Comparison of ENCODE assay signal across 27 cellular contexts in genomic region chr6:40210628-40211056, GRCh38.
DNase-seq lines count a peak whose midpoint lies in the region; ATAC-seq, FAIRE-seq and TF ChIP-seq lines count a peak whose summit lies in the region.
"Had no signal": no experiment of that assay in that cellular context is flagged by ENCODE, and none has a peak within 500 bp of the region (broad histone marks: within the 10 kb centered on the region; RNA-seq: fewer than 3 reads in every experiment).

No MANE protein-coding gene starts in this region.

- no peaks in the 10 kb centered on the region for H3K36me3 Mint-ChIP-seq in CD8-positive, alpha-beta memory T cell
- H3K36me3 Mint-ChIP-seq: mesothelial cell of epicardium, natural killer cell had no signal

- ATAC-seq in GM21737 (IDR thresholded peaks at IDR 0.05; ENCODE audit: unreplicated experiment) = no peak
- ATAC-seq: left lung, natural killer cell, T-helper 17 cell had no signal

- H3K4me3 ChIP-seq in BE2C (ENCODE audit: low read depth, low read length) (no peak overlapping the region), tibial artery (no peak overlapping the region)
- H3K4me3 ChIP-seq in CD8-positive, alpha-beta memory T cell (ENCODE audit: low read length) = no peak overlapping the region
- H3K4me3 ChIP-seq: left lung, SJSA1 had no signal

- TF ChIP-seq CTCF in BE2C (IDR thresholded peaks at IDR 0.05; ENCODE audit: low read depth, low read length) (no peak), tibial artery (IDR thresholded peaks at IDR 0.05) (no peak)

- no peak overlapping the region for H3K27ac ChIP-seq in CD8-positive, alpha-beta memory T cell (ENCODE audit: low read depth, low read length)
- H3K27ac ChIP-seq in tibial artery = no peak overlapping the region
- H3K27ac ChIP-seq: brain microvascular endothelial cell, C4-2B, KMS-11, left lung, parathyroid adenoma, SJSA1 had no signal

- intact Hi-C loops in tibial artery (cut with DNase I; ENCODE audit: low total_unique reads) = loop anchor here (2.0 kb wide), 1 partner anchor 20 kb away; no protein-coding TSS in a partner anchor

- peaks cover 0 to 8% (median 1%) of the 10 kb centered on the region in 5 donors for H3K9me3 Mint-ChIP-seq in CD8-positive, alpha-beta memory T cell
- H3K9me3 Mint-ChIP-seq: mesothelial cell of epicardium, natural killer cell had no signal

- peaks cover 4 to 15% of the 10 kb centered on the region in 2 donors for H3K27me3 Mint-ChIP-seq in CD8-positive, alpha-beta memory T cell

- DNase-seq in BE2C = peak; percentile 24
- peak; percentile 7 for DNase-seq in GM19239 (ENCODE audit: insufficient read length, low spot score)
- peak; percentile 98 for DNase-seq in NCI-H69 (lab: John Stamatoyannopoulos, UW)
- peak; percentile 34 for DNase-seq in left kidney (ENCODE audit: low read depth, low spot score)
- no peak for DNase-seq in CD8-positive, alpha-beta memory T cell
- no peak for DNase-seq in KG1 (lab: John Stamatoyannopoulos, UW)
- DNase-seq in tibial artery = no peak
- DNase-seq: activated CD8-positive, alpha-beta memory T cell treated with anti-CD3 and anti-CD28 coated beads for 24 hours; activated T-cell treated with anti-CD3 and anti-CD28 coated beads, Interleukin-2, amount 50 U/mL, for 24 hours; brain microvascular endothelial cell; Calu3; DND-41; effector CD8-positive, alpha-beta T cell; left lung; natural killer cell; NCI-H510A; right cardiac atrium; stimulated activated CD4-positive, alpha-beta T cell treated with anti-CD3 and anti-CD28 coated beads, Interleukin-12 subunit alpha, Interleukin-12 subunit beta, amount 100 ng/mL, for 4 hours; stimulated activated CD4-positive, alpha-beta T cell treated with anti-CD3 and anti-CD28 coated beads, Interleukin-4, amount 100 ng/mL, for 24 hours; stimulated activated naive CD4-positive, alpha-beta T cell treated with Interleukin-2 at 50 U/mL for 16 hours; T-helper 17 cell had no signal

- no peaks in the 10 kb centered on the region for H3K4me1 Mint-ChIP-seq in CD8-positive, alpha-beta memory T cell
- H3K4me1 Mint-ChIP-seq: natural killer cell, T-helper 17 cell had no signal

- POLR2A ChIA-PET in CD8-positive, alpha-beta memory T cell (lab: Charles Lee) = no interaction called here

- no peak overlapping the region for H3K27ac Mint-ChIP-seq in CD8-positive, alpha-beta memory T cell
- H3K27ac Mint-ChIP-seq: activated T-cell treated with anti-CD3 and anti-CD28 coated beads, Interleukin-2, amount 50 U/mL, for 24 hours; mesothelial cell of epicardium; natural killer cell; T-helper 17 cell had no signal

- H3K27me3 ChIP-seq in BE2C (no peaks in the 10 kb centered on the region), tibial artery (no peaks in the 10 kb centered on the region)
- H3K27me3 ChIP-seq in CD8-positive, alpha-beta memory T cell (ENCODE audit: insufficient read depth, low read length, poor library complexity, severe bottlenecking) = no peaks in the 10 kb centered on the region
- H3K27me3 ChIP-seq: brain microvascular endothelial cell, left lung, SJSA1 had no signal

- CTCF ChIA-PET in CD8-positive, alpha-beta memory T cell (lab: Charles Lee) = no interaction called here

- peak; percentile 37 for FAIRE-seq in GM19239 (lab: Jason Lieb, UNC)

- no peaks in the 10 kb centered on the region for H3K4me1 ChIP-seq in BE2C
- H3K4me1 ChIP-seq in CD8-positive, alpha-beta memory T cell (ENCODE audit: insufficient read depth, low read length) = no peaks in the 10 kb centered on the region
- H3K4me1 ChIP-seq in tibial artery = no peaks in the 10 kb centered on the region
- H3K4me1 ChIP-seq: left lung, parathyroid adenoma, SJSA1 had no signal

- H3K36me3 ChIP-seq in BE2C = no peaks in the 10 kb centered on the region
- H3K36me3 ChIP-seq in CD8-positive, alpha-beta memory T cell (ENCODE audit: insufficient read depth, low read length) = no peaks in the 10 kb centered on the region
- H3K36me3 ChIP-seq in tibial artery = no peaks in the 10 kb centered on the region
- H3K36me3 ChIP-seq: brain microvascular endothelial cell, left lung, SJSA1 had no signal

- H3K9me3 ChIP-seq in BE2C (no peaks in the 10 kb centered on the region), tibial artery (peaks cover 0 to 9% (median 0%) of the 10 kb centered on the region in 3 donors)
- no peaks in the 10 kb centered on the region for H3K9me3 ChIP-seq in CD8-positive, alpha-beta memory T cell (ENCODE audit: low read length)
- H3K9me3 ChIP-seq: SJSA1 had no signal

- H3K4me3 Mint-ChIP-seq in CD8-positive, alpha-beta memory T cell = no peak overlapping the region
- H3K4me3 Mint-ChIP-seq: activated T-cell treated with anti-CD3 and anti-CD28 coated beads, Interleukin-2, amount 50 U/mL, for 24 hours; mesothelial cell of epicardium; natural killer cell; T-helper 17 cell had no signal

Comparison
In these comparisons a context has a peak if more than half of its experiments do, and no peak if none do; other contexts are left out.
1. DNase-seq: peak in BE2C (single experiment), GM19239 (single experiment), NCI-H69 (single experiment) and left kidney (single experiment); none in CD8-positive, alpha-beta memory T cell (0 of 5), KG1 (single experiment) and tibial artery (0 of 2).